22 cellular contexts compared by ENCODE assay signal in the genomic region with DNA sequence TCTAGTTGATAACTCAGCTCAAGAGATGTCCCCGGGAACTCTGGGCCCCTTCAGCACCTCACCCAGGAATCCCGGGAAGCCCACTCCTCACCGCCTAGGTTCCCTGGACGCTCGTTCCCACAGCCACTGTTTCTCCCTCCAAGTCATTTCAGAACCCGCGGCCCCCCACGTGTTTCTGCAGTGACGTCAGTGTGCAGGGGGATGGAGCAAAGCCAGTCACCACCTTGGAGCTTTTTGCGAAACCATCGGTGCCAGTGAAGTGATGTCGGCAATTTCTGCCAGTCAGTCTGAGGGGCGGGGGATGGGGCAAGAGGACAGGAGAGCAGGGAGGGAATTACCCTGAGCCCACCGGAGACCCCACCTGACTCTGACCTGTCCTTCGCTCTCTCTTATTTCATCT.
DNase-seq lines count a peak whose midpoint lies in the region; ATAC-seq, FAIRE-seq and TF ChIP-seq lines count a peak whose summit lies in the region.
"Had no signal": no experiment of that assay in that cellular context is flagged by ENCODE, and none has a peak within 500 bp of the region (broad histone marks: within the 10 kb centered on the region; RNA-seq: fewer than 3 reads in every experiment).

No MANE protein-coding gene starts in this region.

- TF ChIP-seq CTCF in HepG2 (CRISPR knock-in tag; IDR thresholded peaks at IDR 0.05) (no peak), right lobe of liver (IDR thresholded peaks at IDR 0.05) (no peak), parathyroid adenoma (IDR thresholded peaks at IDR 0.05) (no peak), osteoblast (IDR thresholded peaks at IDR 0.05; ENCODE audit: extremely low read depth, low read depth, low read length) (no peak)

- H3K27ac ChIP-seq in HepG2 (ENCODE audit: extremely low read length, insufficient read depth, low read length) (no peak overlapping the region), right lobe of liver (no peak overlapping the region), parathyroid adenoma (no peak overlapping the region), osteoblast (ENCODE audit: low read depth, low read length) (no peak overlapping the region)
- H3K27ac ChIP-seq: 22Rv1, BLaER1, C4-2B had no signal

- 42% methylated on average over 15 of the region's 15 CpGs for WGBS in HepG2 (ENCODE audit: low lambda C conversion rate)
- 59% methylated on average over 8 of the region's 15 CpGs for WGBS in right lobe of liver (ENCODE audit: insufficient coverage, low coverage, low lambda C conversion rate, missing lambda C conversion rate)

- no peak overlapping the region for H3K4me3 ChIP-seq in HepG2 (replicated peaks in 1 of 3; ENCODE audit: insufficient read depth in 1 of 3, low read depth in 2 of 3, low read length in 3 of 3)
- H3K4me3 ChIP-seq in right lobe of liver = no peak overlapping the region
- no peak overlapping the region for H3K4me3 ChIP-seq in parathyroid adenoma (ENCODE audit: low read depth, low read length)
- H3K4me3 ChIP-seq in osteoblast (ENCODE audit: insufficient read depth, low read length) = no peak overlapping the region
- H3K4me3 ChIP-seq: BLaER1, GM12878, GM23338 had no signal

- ATAC-seq in HepG2 = no peak
- ATAC-seq in right lobe of liver = no peak
- no peak for ATAC-seq in HG02852 (IDR thresholded peaks at IDR 0.05; ENCODE audit: unreplicated experiment)
- ATAC-seq: CD8-positive, alpha-beta T cell; GM12878; GM23338; HCT116 had no signal

- no peak for FAIRE-seq in HepG2 (lab: Jason Lieb, UNC)
- FAIRE-seq: A204.1, GM12878 had no signal

- H3K9ac ChIP-seq in HepG2 (ENCODE audit: insufficient read depth, low read depth, low read length) (no peak overlapping the region), parathyroid adenoma (no peak overlapping the region)
- H3K9ac ChIP-seq: BLaER1 had no signal

- H3K9me3 ChIP-seq in HepG2 (ENCODE audit: low read length) (no peaks in the 10 kb centered on the region), right lobe of liver (no peaks in the 10 kb centered on the region), parathyroid adenoma (ENCODE audit: control insufficient read depth, low read length) (no peaks in the 10 kb centered on the region), osteoblast (ENCODE audit: low read depth, low read length) (no peaks in the 10 kb centered on the region)
- H3K9me3 ChIP-seq: Caco-2 had no signal

- CTCF ChIA-PET in HepG2 (lab: Yijun Ruan, JAX; ENCODE audit: low intra/inter-chr PET ratio, low total read pairs) = no interaction called here

- H3K36me3 ChIP-seq in HepG2 (replicated peaks in 1 of 2; ENCODE audit: control insufficient read depth in 1 of 2, insufficient read depth in 2 of 2, low read length in 2 of 2) (no peaks in the 10 kb centered on the region), right lobe of liver (no peaks in the 10 kb centered on the region), parathyroid adenoma (ENCODE audit: control insufficient read depth, insufficient read depth, low read length) (no peaks in the 10 kb centered on the region), osteoblast (ENCODE audit: insufficient read depth, low read length) (no peaks in the 10 kb centered on the region)
- H3K36me3 ChIP-seq: BLaER1 had no signal

- TF ChIP-seq POLR2A in HepG2 (IDR thresholded peaks at IDR 0.05; ENCODE audit: insufficient read depth in 1 of 2, low read depth in 2 of 2, low read length in 2 of 2) (no peak), right lobe of liver (IDR thresholded peaks at IDR 0.05) (no peak)

- no peak for DNase-seq in HepG2 (ENCODE audit: low spot score)
- no peak for DNase-seq in right lobe of liver
- peak; percentile 11 for DNase-seq in left kidney (ENCODE audit: low read depth, low spot score)
- DNase-seq in NCI-H1048 (lab: John Stamatoyannopoulos, UW) = no peak
- no peak for DNase-seq in osteoblast (ENCODE audit: insufficient read length, low spot score, missing footprints)
- DNase-seq: Caco-2; CD4-positive, CD25-positive, alpha-beta regulatory T cell; CD8-positive, alpha-beta T cell; DMS153; DND-41; EL; GDM1; H9 had no signal

- H3K79me2 ChIP-seq in HepG2 (ENCODE audit: insufficient read depth, low read length) = no peaks in the 10 kb centered on the region
- no peaks in the 10 kb centered on the region for H3K79me2 ChIP-seq in parathyroid adenoma
- H3K79me2 ChIP-seq in osteoblast (ENCODE audit: insufficient read depth, low read length) = no peaks in the 10 kb centered on the region

- BruUV-seq in HepG2 (replicated peaks; lab: Mats Ljungman, UMichigan) = no TSS peak

- TF ChIP-seq EP300 in HepG2 (IDR thresholded peaks at IDR 0.05; ENCODE audit: low read depth in 2 of 2, low read length in 2 of 2) = no peak
- no peak for TF ChIP-seq EP300 in HepG2 (CRISPR knock-in tag; IDR thresholded peaks at IDR 0.05; ENCODE audit: borderline replicate concordance)

- POLR2A ChIA-PET in HepG2 (lab: Yijun Ruan, JAX) = no interaction called here

- peaks cover 2 to 18% of the 10 kb centered on the region in 2 experiments; a peak in 3 of 5 replicates for H3K27me3 ChIP-seq in HepG2 (ENCODE audit: control insufficient read depth in 1 of 2, insufficient read depth in 2 of 2, low read length in 2 of 2)
- no peaks in the 10 kb centered on the region for H3K27me3 ChIP-seq in right lobe of liver
- no peaks in the 10 kb centered on the region for H3K27me3 ChIP-seq in parathyroid adenoma (ENCODE audit: control insufficient read depth, insufficient read depth, low read length)
- H3K27me3 ChIP-seq in osteoblast (ENCODE audit: insufficient read depth, low read length) = no peaks in the 10 kb centered on the region
- H3K27me3 ChIP-seq: BLaER1 had no signal

- intact Hi-C loops in HepG2 (cut with micrococcal nuclease; ENCODE audit: unreplicated experiment) = no loop called here
- intact Hi-C loops in right lobe of liver (cut with DNase I) = no loop called here

- no peak for TF ChIP-seq RAD21 in HepG2 (CRISPR knock-in tag; IDR thresholded peaks at IDR 0.05)

- H4K20me1 ChIP-seq in HepG2 (ENCODE audit: insufficient read depth, low read length) (no peaks in the 10 kb centered on the region), osteoblast (ENCODE audit: insufficient read depth, low read length) (no peaks in the 10 kb centered on the region)
- H4K20me1 ChIP-seq: BLaER1 had no signal

- H3K4me1 ChIP-seq in HepG2 (ENCODE audit: insufficient read depth, low read length) = no peaks in the 10 kb centered on the region
- H3K4me1 ChIP-seq in right lobe of liver = no peaks in the 10 kb centered on the region
- H3K4me1 ChIP-seq in parathyroid adenoma = no peaks in the 10 kb centered on the region
- H3K4me1 ChIP-seq in osteoblast (ENCODE audit: insufficient read depth, low read length) = no peaks in the 10 kb centered on the region
- H3K4me1 ChIP-seq: Caco-2 had no signal

- H2AFZ ChIP-seq in HepG2 (ENCODE audit: low read length) = no peak overlapping the region
- peak overlapping the region; percentile 16 for H2AFZ ChIP-seq in parathyroid adenoma
- no peak overlapping the region for H2AFZ ChIP-seq in osteoblast (ENCODE audit: low read length)
- H2AFZ ChIP-seq: GM23338 had no signal

- H3K4me2 ChIP-seq in HepG2 (ENCODE audit: low read depth, low read length) = no peak overlapping the region
- no peak overlapping the region for H3K4me2 ChIP-seq in parathyroid adenoma (ENCODE audit: low read length)
- H3K4me2 ChIP-seq in osteoblast (ENCODE audit: insufficient read depth, low read length) = no peak overlapping the region
- H3K4me2 ChIP-seq: BLaER1, GM23338 had no signal

- in situ Hi-C loops in HepG2 (cut with HindIII; ENCODE audit: extremely low pct_ligation_motif_present, low pct_unique_long_range_greater_than_20kb) = no loop called here

TF ChIP-seq in HepG2, 621 proteins besides CTCF, POLR2A, EP300 and RAD21 (continues in another document):
- TF ChIP-seq YEATS2 (CRISPR knock-in tag; IDR thresholded peaks at IDR 0.05; ENCODE audit: borderline replicate concordance) (no peak), FOSL1 (CRISPR knock-in tag; IDR thresholded peaks at IDR 0.05; ENCODE audit: borderline replicate concordance) (no peak), RAD51 (IDR thresholded peaks at IDR 0.05; ENCODE audit: borderline replicate concordance) (no peak), TBP (CRISPR knock-in tag; IDR thresholded peaks at IDR 0.05) (no peak), ATF7 (IDR thresholded peaks at IDR 0.05) (peak; percentile 53; the same call in 1 of the 2 replicates), ATF7 (CRISPR knock-in tag; IDR thresholded peaks at IDR 0.05) (no peak), NBN (conservative IDR thresholded peaks at IDR 0.05) (no peak), BCL3 (CRISPR knock-in tag; IDR thresholded peaks at IDR 0.05) (no peak)
- TF ChIP-seq, protein P1, sequence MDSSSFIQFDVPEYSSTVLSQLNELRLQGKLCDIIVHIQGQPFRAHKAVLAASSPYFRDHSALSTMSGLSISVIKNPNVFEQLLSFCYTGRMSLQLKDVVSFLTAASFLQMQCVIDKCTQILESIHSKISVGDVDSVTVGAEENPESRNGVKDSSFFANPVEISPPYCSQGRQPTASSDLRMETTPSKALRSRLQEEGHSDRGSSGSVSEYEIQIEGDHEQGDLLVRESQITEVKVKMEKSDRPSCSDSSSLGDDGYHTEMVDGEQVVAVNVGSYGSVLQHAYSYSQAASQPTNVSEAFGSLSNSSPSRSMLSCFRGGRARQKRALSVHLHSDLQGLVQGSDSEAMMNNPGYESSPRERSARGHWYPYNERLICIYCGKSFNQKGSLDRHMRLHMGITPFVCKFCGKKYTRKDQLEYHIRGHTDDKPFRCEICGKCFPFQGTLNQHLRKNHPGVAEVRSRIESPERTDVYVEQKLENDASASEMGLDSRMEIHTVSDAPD (CRISPR knock-in tag; IDR thresholded peaks at IDR 0.05) = no peak
- TF ChIP-seq, protein P2, sequence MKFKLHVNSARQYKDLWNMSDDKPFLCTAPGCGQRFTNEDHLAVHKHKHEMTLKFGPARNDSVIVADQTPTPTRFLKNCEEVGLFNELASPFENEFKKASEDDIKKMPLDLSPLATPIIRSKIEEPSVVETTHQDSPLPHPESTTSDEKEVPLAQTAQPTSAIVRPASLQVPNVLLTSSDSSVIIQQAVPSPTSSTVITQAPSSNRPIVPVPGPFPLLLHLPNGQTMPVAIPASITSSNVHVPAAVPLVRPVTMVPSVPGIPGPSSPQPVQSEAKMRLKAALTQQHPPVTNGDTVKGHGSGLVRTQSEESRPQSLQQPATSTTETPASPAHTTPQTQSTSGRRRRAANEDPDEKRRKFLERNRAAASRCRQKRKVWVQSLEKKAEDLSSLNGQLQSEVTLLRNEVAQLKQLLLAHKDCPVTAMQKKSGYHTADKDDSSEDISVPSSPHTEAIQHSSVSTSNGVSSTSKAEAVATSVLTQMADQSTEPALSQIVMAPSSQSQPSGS (CRISPR knock-in tag; IDR thresholded peaks at IDR 0.05) = no peak
